Comparison of ENCODE assay signal across 22 cellular contexts in the genomic region with DNA sequence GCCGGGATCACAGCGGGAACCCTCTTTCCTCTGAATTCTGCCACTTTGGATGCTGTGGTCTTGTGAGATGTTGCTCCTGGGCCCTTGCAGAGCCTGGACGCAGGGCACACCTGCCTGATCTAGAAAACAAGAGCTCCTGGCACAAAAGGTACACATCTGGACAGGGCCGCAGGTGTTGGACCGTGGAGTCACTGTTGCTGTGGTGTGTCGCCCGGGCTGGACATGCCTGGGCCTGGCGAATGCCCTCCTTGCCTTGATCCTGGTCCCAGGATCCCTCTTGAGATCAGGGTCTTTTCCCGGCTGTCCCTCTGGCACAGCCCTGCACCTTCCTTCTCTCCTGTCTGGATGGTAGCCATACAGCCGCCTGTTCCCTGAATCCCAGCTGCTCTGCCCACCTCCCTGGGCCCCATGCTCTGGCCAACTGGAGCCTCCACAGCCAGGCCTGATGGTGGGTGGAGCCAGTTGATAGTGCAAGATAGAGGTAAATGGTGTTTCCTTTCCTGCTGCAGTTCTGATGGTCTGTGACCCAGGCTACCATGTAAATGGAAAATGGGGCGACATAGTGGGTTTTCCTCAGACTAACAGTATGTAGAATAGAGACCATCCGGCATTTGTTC. TPM values are rescaled to one million over a fixed set of nuclear protein-coding genes. Genes with fewer than 3 reads are reported as not detected.
A peak's percentile ranks its signal among the peaks of the same experiment; 100 is the strongest.
DNase-seq lines count a peak whose midpoint lies in the region; ATAC-seq and TF ChIP-seq lines count a peak whose summit lies in the region.
"Had no signal": no experiment of that assay in that cellular context is flagged by ENCODE, and none has a peak within 500 bp of the region (broad histone marks: within the 10 kb centered on the region; RNA-seq: fewer than 3 reads in every experiment).

No MANE protein-coding gene starts in this region.

- H3K4me1 ChIP-seq in BE2C (peaks cover 10% of the 10 kb centered on the region), Loucy (ENCODE audit: insufficient read depth, low read length, poor library complexity, severe bottlenecking) (peaks cover 64% of the 10 kb centered on the region), body of pancreas (peaks cover 60% of the 10 kb centered on the region)

- H3K27me3 ChIP-seq in BE2C (no peaks in the 10 kb centered on the region), Loucy (ENCODE audit: insufficient read depth, low read length, poor library complexity, severe bottlenecking) (no peaks in the 10 kb centered on the region), body of pancreas (no peaks in the 10 kb centered on the region), neural cell (ENCODE audit: insufficient read depth, low read depth, low read length) (peaks cover 13% of the 10 kb centered on the region)
- H3K27me3 ChIP-seq: tibial nerve had no signal

- H3F3A ChIP-seq in Loucy (ENCODE audit: low read depth) (no peaks in the 10 kb centered on the region), neural cell (ENCODE audit: insufficient read depth, low read length, poor library complexity, severe bottlenecking) (no peaks in the 10 kb centered on the region)

- peak overlapping the region; percentile 9 to 47 (median 22) for H3K27ac ChIP-seq in body of pancreas
- H3K27ac ChIP-seq in neural cell (ENCODE audit: low read length) = no peak overlapping the region
- H3K27ac ChIP-seq: parathyroid adenoma, spleen, tibial nerve had no signal

- 56 to 62% methylated on average over 10 to 12 of the region's 12 CpGs for WGBS in body of pancreas, 2 donors

- ATAC-seq in body of pancreas (no peak), GM21528 (IDR thresholded peaks at IDR 0.05; ENCODE audit: low FRiP score, unreplicated experiment) (no peak)
- ATAC-seq: left lobe of liver, right cardiac atrium had no signal

- H3K4me2 ChIP-seq in Loucy (ENCODE audit: low read depth, low read length, poor library complexity, severe bottlenecking) = peak overlapping the region; percentile 97
- peak overlapping the region; percentile 35 for H3K4me2 ChIP-seq in neural cell (ENCODE audit: low read length)
- H3K4me2 ChIP-seq: SK-N-SH had no signal

- H4K20me1 ChIP-seq in Loucy (ENCODE audit: insufficient read depth, low read length, poor library complexity, severe bottlenecking) (peaks cover 57% of the 10 kb centered on the region), neural cell (ENCODE audit: insufficient read depth) (peaks cover 51% of the 10 kb centered on the region)

- H3K9me3 ChIP-seq in BE2C (no peaks in the 10 kb centered on the region), Loucy (ENCODE audit: insufficient read depth, low read depth, low read length) (no peaks in the 10 kb centered on the region), body of pancreas (no peaks in the 10 kb centered on the region), neural cell (ENCODE audit: low read length) (no peaks in the 10 kb centered on the region)
- H3K9me3 ChIP-seq: SK-N-SH, spleen, tibial nerve had no signal

- intact Hi-C loops in body of pancreas (cut with DNase I) = no loop called here

- peak; percentile 55 for DNase-seq in BE2C
- DNase-seq in body of pancreas = peak in 3 of 4 donors; percentile 62 to 73 (median 69)
- no peak for DNase-seq in GM19238 (ENCODE audit: insufficient read length, low spot score)
- no peak for DNase-seq in SW480 (ENCODE audit: low spot score)
- no peak for DNase-seq in SIG-M5 (lab: John Stamatoyannopoulos, UW)
- DNase-seq: activated effector memory CD4-positive, alpha-beta T cell treated with anti-CD3 and anti-CD28 coated beads, Interleukin-2, amount 50 U/mL, for 16 hours; activated T-cell treated with anti-CD3 and anti-CD28 coated beads for 4 hours; DND-41; NCI-H1048; NCI-H187 treated with DMSO at 0.1 percent for 48 hours; NCI-H226; NCI-H774; right cardiac atrium; SK-N-SH; spleen; T-helper 2 cell had no signal

- H3K79me2 ChIP-seq in Loucy (ENCODE audit: insufficient read depth, low read length) (peaks cover 94% of the 10 kb centered on the region), neural cell (replicated peaks; ENCODE audit: insufficient read depth, low read length) (peaks cover 91% of the 10 kb centered on the region)

- TF ChIP-seq EP300 in neural cell (conservative IDR thresholded peaks at IDR 0.05; ENCODE audit: poor library complexity, severe bottlenecking) = no peak

- H3K9ac ChIP-seq in Loucy (ENCODE audit: low read depth, low read length, poor library complexity, severe bottlenecking) (peak overlapping the region; percentile 18), neural cell (ENCODE audit: low read length) (no peak overlapping the region)
- H3K9ac ChIP-seq: parathyroid adenoma, SK-N-SH had no signal

- TF ChIP-seq POLR2A in body of pancreas (IDR thresholded peaks at IDR 0.05) = no peak

- TF ChIP-seq CTCF in BE2C (IDR thresholded peaks at IDR 0.05; ENCODE audit: low read depth, low read length) = no peak
- TF ChIP-seq CTCF in Loucy (conservative IDR thresholded peaks at IDR 0.05; ENCODE audit: low read length) = no peak
- no peak for TF ChIP-seq CTCF in body of pancreas (IDR thresholded peaks at IDR 0.05)
- TF ChIP-seq CTCF in neural cell (IDR thresholded peaks at IDR 0.05; ENCODE audit: poor library complexity, severe bottlenecking) = no peak

- no peak overlapping the region for H2AFZ ChIP-seq in Loucy (ENCODE audit: low read length)
- no peak overlapping the region for H2AFZ ChIP-seq in neural cell (ENCODE audit: low read depth, low read length)
- H2AFZ ChIP-seq: parathyroid adenoma had no signal

- H3K9me2 ChIP-seq in Loucy (replicated peaks; ENCODE audit: low read depth, low read length) = no peaks in the 10 kb centered on the region
- H3K9me2 ChIP-seq in neural cell (ENCODE audit: insufficient read depth, low read length) = no peaks in the 10 kb centered on the region
- H3K9me2 ChIP-seq: SK-N-SH had no signal

- no peak overlapping the region for H3K4me3 ChIP-seq in BE2C (ENCODE audit: low read depth, low read length)
- H3K4me3 ChIP-seq in Loucy (ENCODE audit: low read length, poor library complexity, severe bottlenecking) = peak overlapping the region; percentile 39
- no peak overlapping the region for H3K4me3 ChIP-seq in body of pancreas
- peak overlapping the region; percentile 93 for H3K4me3 ChIP-seq in neural cell (ENCODE audit: low read length)
- H3K4me3 ChIP-seq: spleen, tibial nerve had no signal

- no peak for TF ChIP-seq RAD21 in neural cell (conservative IDR thresholded peaks at IDR 0.05)

- H3K36me3 ChIP-seq in BE2C (no peaks in the 10 kb centered on the region), Loucy (ENCODE audit: insufficient read depth, low read length) (no peaks in the 10 kb centered on the region; the same call in 1 of the 2 replicates), body of pancreas (replicated peaks in 1 of 2; ENCODE audit: insufficient read depth in 1 of 2, low read depth in 2 of 2) (no peaks in the 10 kb centered on the region), neural cell (ENCODE audit: insufficient read depth, low read length) (no peaks in the 10 kb centered on the region)

TF ChIP-seq in neural cell, 6 proteins besides CTCF, POLR2A, EP300 and RAD21:
- no peak for TF ChIP-seq EZH2 (IDR thresholded peaks at IDR 0.05; ENCODE audit: borderline replicate concordance, insufficient read depth, low read length, poor library complexity, severe bottlenecking)
- TF ChIP-seq SMC3 (conservative IDR thresholded peaks at IDR 0.05; ENCODE audit: poor library complexity) = no peak
- TF ChIP-seq, protein P1, sequence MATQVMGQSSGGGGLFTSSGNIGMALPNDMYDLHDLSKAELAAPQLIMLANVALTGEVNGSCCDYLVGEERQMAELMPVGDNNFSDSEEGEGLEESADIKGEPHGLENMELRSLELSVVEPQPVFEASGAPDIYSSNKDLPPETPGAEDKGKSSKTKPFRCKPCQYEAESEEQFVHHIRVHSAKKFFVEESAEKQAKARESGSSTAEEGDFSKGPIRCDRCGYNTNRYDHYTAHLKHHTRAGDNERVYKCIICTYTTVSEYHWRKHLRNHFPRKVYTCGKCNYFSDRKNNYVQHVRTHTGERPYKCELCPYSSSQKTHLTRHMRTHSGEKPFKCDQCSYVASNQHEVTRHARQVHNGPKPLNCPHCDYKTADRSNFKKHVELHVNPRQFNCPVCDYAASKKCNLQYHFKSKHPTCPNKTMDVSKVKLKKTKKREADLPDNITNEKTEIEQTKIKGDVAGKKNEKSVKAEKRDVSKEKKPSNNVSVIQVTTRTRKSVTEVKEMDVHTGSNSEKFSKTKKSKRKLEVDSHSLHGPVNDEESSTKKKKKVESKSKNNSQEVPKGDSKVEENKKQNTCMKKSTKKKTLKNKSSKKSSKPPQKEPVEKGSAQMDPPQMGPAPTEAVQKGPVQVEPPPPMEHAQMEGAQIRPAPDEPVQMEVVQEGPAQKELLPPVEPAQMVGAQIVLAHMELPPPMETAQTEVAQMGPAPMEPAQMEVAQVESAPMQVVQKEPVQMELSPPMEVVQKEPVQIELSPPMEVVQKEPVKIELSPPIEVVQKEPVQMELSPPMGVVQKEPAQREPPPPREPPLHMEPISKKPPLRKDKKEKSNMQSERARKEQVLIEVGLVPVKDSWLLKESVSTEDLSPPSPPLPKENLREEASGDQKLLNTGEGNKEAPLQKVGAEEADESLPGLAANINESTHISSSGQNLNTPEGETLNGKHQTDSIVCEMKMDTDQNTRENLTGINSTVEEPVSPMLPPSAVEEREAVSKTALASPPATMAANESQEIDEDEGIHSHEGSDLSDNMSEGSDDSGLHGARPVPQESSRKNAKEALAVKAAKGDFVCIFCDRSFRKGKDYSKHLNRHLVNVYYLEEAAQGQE (IDR thresholded peaks at IDR 0.05; ENCODE audit: borderline replicate concordance) = no peak
- TF ChIP-seq TAF1 (IDR thresholded peaks at IDR 0.05; ENCODE audit: low read depth) = no peak
- no peak for TF ChIP-seq MXI1 (conservative IDR thresholded peaks at IDR 0.05; ENCODE audit: poor library complexity, severe bottlenecking)
- TF ChIP-seq POLR2AphosphoS5 (IDR thresholded peaks at IDR 0.05) = no peak

RNA-seq across cellular contexts. Expression of a gene that starts 5.0 kb away (rescaled TPM):
- 42.7 TPM for polyA plus RNA-seq in BE2C (2012; ENCODE audit: insufficient read depth, insufficient read length, low read depth)
- 10 to 100 TPM in 1 of 2 donors, 1 to 10 TPM in 1; 8.6 to 10.5 TPM for total RNA-seq in body of pancreas
- 7.1 and 9.7 TPM in 2 replicates for polyA plus RNA-seq in neural cell
- 25.9 and 31.2 TPM in 2 replicates for polyA minus RNA-seq in neural cell

Comparison
In these comparisons a context has a peak if more than half of its experiments do, and no peak if none do; other contexts are left out.
1. DNase-seq: peak in BE2C (single experiment) and body of pancreas (3 of 4); none in GM19238 (single experiment), SW480 (single experiment) and SIG-M5 (single experiment).
2. H3K4me3 ChIP-seq: peak in Loucy (single experiment) and neural cell (single experiment); none in BE2C (single experiment) and body of pancreas (0 of 2).